ENCODE assay signal across 31 cellular contexts in the genomic region with DNA sequence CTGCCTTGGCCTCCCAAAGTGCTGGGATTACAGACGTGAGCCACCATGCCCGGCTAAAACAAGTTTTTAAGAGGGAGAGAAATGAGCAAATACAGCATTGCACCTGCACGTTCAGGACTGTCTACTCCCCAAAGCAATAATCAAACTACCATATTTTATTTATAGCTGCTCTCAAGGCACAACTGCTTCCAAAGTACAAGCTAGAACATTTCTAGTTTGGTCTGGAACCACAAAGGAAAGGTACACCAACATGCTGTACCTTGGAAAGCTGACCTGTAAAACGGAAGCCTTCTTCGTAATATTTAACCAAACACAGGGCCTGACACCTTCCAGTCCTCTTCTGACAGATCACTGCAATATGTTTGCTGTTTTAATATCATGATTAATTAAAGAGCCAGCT.
"Had no signal": no experiment of that assay in that cellular context is flagged by ENCODE, and none has a peak within 500 bp of the region (broad histone marks: within the 10 kb centered on the region; RNA-seq: fewer than 3 reads in every experiment).

No MANE protein-coding gene starts in this region.

- H3K9me3 ChIP-seq: adrenal gland, breast epithelium had no signal

- ATAC-seq: activated CD4-positive, CD25-positive, alpha-beta regulatory T cell treated with anti-CD3 and anti-CD28 coated beads, Interleukin-2, amount 50 U/mL, for 24 hours; activated CD8-positive, alpha-beta memory T cell treated with anti-CD3 and anti-CD28 coated beads, Interleukin-2, amount 10 ng/mL, durations not matched to agents 7 days and 5 days; activated CD8-positive, alpha-beta T cell treated with anti-CD3 and anti-CD28 coated beads, Interleukin-2, amount 10 ng/mL, durations not matched to agents 7 days and 5 days; activated naive CD8-positive, alpha-beta T cell treated with anti-CD3 and anti-CD28 coated beads, Interleukin-2, amount 50 U/mL, for 24 hours; effector memory CD8-positive, alpha-beta T cell; esophagus mucosa; T-helper 17 cell had no signal

- DNase-seq: activated B cell treated with CpG ODN at 0.5 μM for 24 hours; activated CD4-positive, alpha-beta memory T cell treated with anti-CD3 and anti-CD28 coated beads for 36 hours; activated CD4-positive, alpha-beta T cell treated with anti-CD3 and anti-CD28 coated beads for 48 hours; activated CD4-positive, alpha-beta T cell treated with anti-CD3 and anti-CD28 coated beads, Interleukin-2, amount 50 U/mL, for 1 hour; activated CD8-positive, alpha-beta memory T cell treated with anti-CD3 and anti-CD28 coated beads, Interleukin-2, amount 10 ng/mL, durations not matched to agents 7 days and 5 days; activated CD8-positive, alpha-beta memory T cell treated with anti-CD3 and anti-CD28 coated beads, Interleukin-2, amount 50 U/mL, for 4 hours; activated CD8-positive, alpha-beta T cell treated with anti-CD3 and anti-CD28 coated beads, Interleukin-2, amount 10 ng/mL, durations not matched to agents 7 days and 5 days; activated effector memory CD4-positive, alpha-beta T cell treated with anti-CD3 and anti-CD28 coated beads, Interleukin-2, amount 50 U/mL, for 16 hours; activated naive CD4-positive, alpha-beta T cell treated with anti-CD3 and anti-CD28 coated beads for 36 hours; activated naive CD8-positive, alpha-beta T cell treated with anti-CD3 and anti-CD28 coated beads for 36 hours; activated naive CD8-positive, alpha-beta T cell treated with anti-CD3 and anti-CD28 coated beads, Interleukin-2, amount 50 U/mL, for 24 hours; activated T-cell treated with anti-CD3 and anti-CD28 coated beads, Interleukin-2, amount 50 U/mL, for 1 hour; activated T-cell treated with anti-CD3 and anti-CD28 coated beads, Interleukin-2, amount 50 U/mL, for 48 hours; adrenal gland; amygdala; aorta; cortex of kidney; dermis blood vessel endothelial cell; effector CD4-positive, alpha-beta T cell; effector memory CD8-positive, alpha-beta T cell; foreskin fibroblast; head of caudate nucleus; T-helper 1 cell; T-helper 17 cell; T1000; WERI-Rb-1 had no signal

- FAIRE-seq: frontal cortex had no signal

- H3K4me3 ChIP-seq: adrenal gland, breast epithelium, cardiac muscle cell had no signal

- H3K4me1 ChIP-seq: adrenal gland, breast epithelium had no signal

- H3K36me3 ChIP-seq: adrenal gland, breast epithelium, cardiac muscle cell, WERI-Rb-1 had no signal

- H3K27ac ChIP-seq: adrenal gland, breast epithelium, cardiac muscle cell, WERI-Rb-1 had no signal

- H3K27me3 ChIP-seq: adrenal gland, breast epithelium, cardiac muscle cell had no signal
